In the genomic region with DNA sequence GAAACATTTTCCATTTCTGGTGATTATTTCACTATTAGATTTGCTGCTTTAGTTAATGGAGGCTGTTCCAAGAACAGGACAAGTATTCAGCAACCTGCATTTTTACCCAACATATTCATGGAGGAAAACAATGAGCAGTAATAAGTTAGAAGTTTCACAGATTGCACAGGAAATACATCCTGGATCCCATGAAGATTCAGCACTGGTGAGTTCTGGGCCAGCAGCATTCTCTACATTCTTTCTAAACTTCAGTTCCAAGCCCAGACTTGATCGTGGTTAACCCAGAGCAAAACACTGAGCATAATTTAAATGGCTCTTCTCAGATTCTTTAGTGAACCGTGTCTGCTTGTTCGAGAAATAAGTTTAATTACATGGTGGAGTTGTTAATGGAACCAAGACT, we compare ENCODE assay signal across 14 cellular contexts. TPM values are rescaled to one million over a fixed set of nuclear protein-coding genes. Genes with fewer than 3 reads are reported as not detected.
DNase-seq lines count a peak whose midpoint lies in the region; ATAC-seq and TF ChIP-seq lines count a peak whose summit lies in the region.
"Had no signal": no experiment of that assay in that cellular context is flagged by ENCODE, and none has a peak within 500 bp of the region (broad histone marks: within the 10 kb centered on the region; RNA-seq: fewer than 3 reads in every experiment).

No MANE protein-coding gene starts in this region.

- intact Hi-C loops in right cardiac atrium (cut with DNase I) = no loop called here

- H3K36me3 Mint-ChIP-seq in glutamatergic neuron (ENCODE audit: unreplicated experiment) (no peaks in the 10 kb centered on the region), type B pancreatic cell (no peaks in the 10 kb centered on the region)

- H3K27me3 Mint-ChIP-seq in glutamatergic neuron (ENCODE audit: unreplicated experiment) = peaks cover 16% of the 10 kb centered on the region
- peaks cover 13% of the 10 kb centered on the region for H3K27me3 Mint-ChIP-seq in type B pancreatic cell

- TF ChIP-seq CTCF in cardiac muscle cell (IDR thresholded peaks at IDR 0.05; ENCODE audit: low read depth, low read length) (no peak), glutamatergic neuron (IDR thresholded peaks at IDR 0.05; ENCODE audit: partially characterized antibody, unreplicated experiment) (no peak), type B pancreatic cell (conservative IDR thresholded peaks at IDR 0.05) (no peak)

- H3K4me3 Mint-ChIP-seq in glutamatergic neuron (ENCODE audit: unreplicated experiment) (peak overlapping the region; percentile 90), type B pancreatic cell (peak overlapping the region; percentile 90)
- H3K4me3 Mint-ChIP-seq: activated CD8-positive, alpha-beta T cell treated with anti-CD3 and anti-CD28 coated beads, Interleukin-2, amount 10 ng/mL, durations not matched to agents 7 days and 5 days had no signal

- H3K27ac ChIP-seq in cardiac muscle cell (no peak overlapping the region), right cardiac atrium (ENCODE audit: low read length) (no peak overlapping the region)
- H3K27ac ChIP-seq: A549, parathyroid adenoma had no signal

- H3K27me3 ChIP-seq in cardiac muscle cell (peaks cover 41% of the 10 kb centered on the region), right cardiac atrium (ENCODE audit: control insufficient read depth, insufficient read depth) (no peaks in the 10 kb centered on the region)

- H3K9me3 Mint-ChIP-seq in glutamatergic neuron (ENCODE audit: unreplicated experiment) = peaks cover 16% of the 10 kb centered on the region
- H3K9me3 Mint-ChIP-seq in type B pancreatic cell = no peaks in the 10 kb centered on the region

- DNase-seq in cardiac muscle cell (ENCODE audit: low read depth in 1 of 2, low spot score in 1 of 2) (peak; percentile 30 to 88), right cardiac atrium (no peak), amniotic stem cell (lab: John Stamatoyannopoulos, UW) (peak; percentile 32), glutamatergic neuron (no peak), type B pancreatic cell (ENCODE audit: extremely low spot score, unreplicated experiment) (no peak)
- no peak for DNase-seq in stimulated activated CD4-positive, alpha-beta T cell treated with anti-CD3 and anti-CD28 coated beads, Interleukin-15, amount 100 ng/mL, for 24 hours
- DNase-seq in activated CD4-positive, alpha-beta T cell treated with anti-CD3 and anti-CD28 coated beads, Interleukin-2, amount 50 U/mL, for 4 hours = no peak
- DNase-seq: activated CD8-positive, alpha-beta T cell treated with anti-CD3 and anti-CD28 coated beads, Interleukin-2, amount 10 ng/mL, durations not matched to agents 7 days and 5 days; anterior cingulate cortex; NCI-H187 had no signal

- ATAC-seq in right cardiac atrium = no peak
- no peak for ATAC-seq in GM18858 (IDR thresholded peaks at IDR 0.05; ENCODE audit: unreplicated experiment)
- ATAC-seq: A549; activated CD8-positive, alpha-beta T cell treated with anti-CD3 and anti-CD28 coated beads, Interleukin-2, amount 10 ng/mL, durations not matched to agents 7 days and 5 days; Right ventricle myocardium inferior had no signal

- no peaks in the 10 kb centered on the region for H3K36me3 ChIP-seq in cardiac muscle cell

- H3K4me1 Mint-ChIP-seq in glutamatergic neuron (ENCODE audit: low read depth, unreplicated experiment) = peaks cover 35% of the 10 kb centered on the region
- H3K4me1 Mint-ChIP-seq in type B pancreatic cell (ENCODE audit: unreplicated experiment) = peaks cover 51% of the 10 kb centered on the region

- WGBS in right cardiac atrium = 36% methylated on average over 3 of the region's 3 CpGs

- no peak overlapping the region for H3K27ac Mint-ChIP-seq in glutamatergic neuron (ENCODE audit: unreplicated experiment)
- H3K27ac Mint-ChIP-seq in type B pancreatic cell = peak overlapping the region; percentile 82
- H3K27ac Mint-ChIP-seq: activated CD8-positive, alpha-beta T cell treated with anti-CD3 and anti-CD28 coated beads, Interleukin-2, amount 10 ng/mL, durations not matched to agents 7 days and 5 days had no signal

- H3K9me3 ChIP-seq in cardiac muscle cell (ENCODE audit: low read depth) = no peaks in the 10 kb centered on the region
- H3K9me3 ChIP-seq in right cardiac atrium (ENCODE audit: control insufficient read depth, low read length) = no peaks in the 10 kb centered on the region
- H3K9me3 ChIP-seq: A549 had no signal

- H3K4me1 ChIP-seq in cardiac muscle cell (ENCODE audit: low read depth) = peaks cover 5% of the 10 kb centered on the region
- H3K4me1 ChIP-seq in right cardiac atrium (ENCODE audit: control insufficient read depth, insufficient read depth, low read length) = peaks cover 2% of the 10 kb centered on the region
- H3K4me1 ChIP-seq: parathyroid adenoma had no signal

- H3K4me3 ChIP-seq in cardiac muscle cell (no peak overlapping the region), right cardiac atrium (ENCODE audit: low read length) (no peak overlapping the region)
- H3K4me3 ChIP-seq: A549 had no signal

RNA-seq across cellular contexts. Expression of gene FJX1, which starts 3.8 kb away (rescaled TPM):
- total RNA-seq in cardiac muscle cell (4.1 and 6.1 TPM in 2 replicates), right cardiac atrium (1 to 10 TPM in 3 of 4 donors, under 1 TPM in 1; 0.91 to 5.9 (median 1.5) TPM), glutamatergic neuron (ENCODE audit: unreplicated experiment) (74.3 TPM), type B pancreatic cell (ENCODE audit: low replicate concordance) (7.8 and 38.8 TPM in 2 replicates)
- polyA plus RNA-seq in cardiac muscle cell (1.7 and 5.4 TPM in 2 replicates), right cardiac atrium (0.95 TPM)

RNA-seq across cellular contexts. Expression of gene TRIM44, which starts 40.5 kb away (rescaled TPM):
- total RNA-seq in cardiac muscle cell (19.2 and 44.2 TPM in 2 replicates), right cardiac atrium (10 to 100 TPM; 38.7 to 54.2 (median 41.5) TPM), glutamatergic neuron (ENCODE audit: unreplicated experiment) (53.3 TPM), type B pancreatic cell (ENCODE audit: low replicate concordance) (46.0 and 70.6 TPM in 2 replicates)
- polyA plus RNA-seq in cardiac muscle cell (45.7 and 52.1 TPM in 2 replicates), right cardiac atrium (8.7 TPM)

Comparison
In these comparisons a context has a peak if more than half of its experiments do, and no peak if none do; other contexts are left out.
1. DNase-seq: peak in cardiac muscle cell (2 of 2) and amniotic stem cell (single experiment); none in right cardiac atrium (0 of 3), glutamatergic neuron (single experiment), type B pancreatic cell (single experiment), stimulated activated CD4-positive, alpha-beta T cell treated with anti-CD3 and anti-CD28 coated beads, Interleukin-15, amount 100 ng/mL, for 24 hours (single experiment) and activated CD4-positive, alpha-beta T cell treated with anti-CD3 and anti-CD28 coated beads, Interleukin-2, amount 50 U/mL, for 4 hours (0 of 2).